In the genomic region with DNA sequence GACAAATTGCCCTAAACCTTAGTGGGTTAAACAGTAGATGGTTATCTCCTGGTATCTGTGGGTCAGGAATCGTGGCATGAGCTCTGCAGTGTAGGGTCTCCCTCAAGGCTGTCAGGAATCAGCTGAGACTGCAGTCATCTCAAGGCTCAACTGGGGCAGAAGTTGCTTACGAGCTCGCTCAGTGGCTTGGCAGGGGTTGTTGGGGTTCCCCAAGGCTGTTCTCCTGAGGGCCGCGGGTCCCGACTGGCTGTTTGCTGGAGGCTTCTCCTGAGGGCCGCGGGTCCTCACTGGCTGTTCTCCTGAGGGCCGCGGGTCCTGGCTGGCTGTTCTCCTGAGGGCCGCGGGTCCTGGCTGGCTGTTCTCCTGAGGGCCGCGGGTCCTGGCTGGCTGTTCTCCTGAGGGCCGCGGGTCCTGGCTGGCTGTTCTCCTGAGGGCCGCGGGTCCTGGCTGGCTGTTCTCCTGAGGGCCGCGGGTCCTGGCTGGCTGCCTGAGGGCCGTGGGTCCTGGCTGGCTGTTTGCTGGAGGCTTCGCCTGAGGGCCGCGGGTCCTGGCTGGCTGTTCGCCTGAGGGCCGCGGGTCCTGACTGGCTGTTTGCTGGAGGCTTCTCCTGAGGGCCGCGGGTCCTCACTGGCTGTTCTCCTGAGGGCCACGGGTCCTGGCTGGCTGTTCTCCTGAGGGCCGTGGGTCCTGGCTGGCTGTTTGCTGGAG, we compare ENCODE assay signal across 8 cellular contexts.
DNase-seq lines count a peak whose midpoint lies in the region; ATAC-seq and TF ChIP-seq lines count a peak whose summit lies in the region.
"Not testable (repeated sequence)": the region's sequence is repeated elsewhere in the genome, so short reads cannot be mapped to it uniquely, and the experiment has no call there.

No MANE protein-coding gene starts in this region.

- H3K36me3 Mint-ChIP-seq in endodermal cell (ENCODE audit: low read depth), result not testable (repeated sequence)

- H3K9ac ChIP-seq in endodermal cell (ENCODE audit: extremely low read depth, low read length, poor library complexity, severe bottlenecking), result not testable (repeated sequence)

- DNase-seq in D341Med (ENCODE audit: low spot score), result peak; percentile 15
- DNase-seq in activated CD4-positive, CD25-positive, alpha-beta regulatory T cell treated with anti-CD3 and anti-CD28 coated beads, Interleukin-2, amount 50 U/mL, for 72 hours, result peak; percentile 12
- peak; percentile 48 for DNase-seq in activated effector memory CD4-positive, alpha-beta T cell treated with anti-CD3 and anti-CD28 coated beads, Interleukin-2, amount 50 U/mL, for 16 hours
- peak; percentile 31 for DNase-seq in endodermal cell
- peak; percentile 43 for DNase-seq in islet precursor cell
- peak; percentile 51 for DNase-seq in mesenteric fat pad (ENCODE audit: low spot score)
- peak; percentile 40 for DNase-seq in sciatic nerve (ENCODE audit: low spot score)
- DNase-seq in testis, result peak; percentile 11

- 92 to 94% methylated on average over 10 to 23 of the region's 31 CpGs for WGBS in endodermal cell (ENCODE audit: insufficient coverage in 1 of 2, insufficient read length in 1 of 2), 2 experiments
- WGBS in testis, 2 donors, result 63 to 64% methylated on average over 3 to 19 of the region's 31 CpGs

- not testable (repeated sequence) for H3K27me3 ChIP-seq in endodermal cell (ENCODE audit: control insufficient read depth, insufficient read depth, low read length, poor library complexity, severe bottlenecking); testis

- not testable (repeated sequence) for H3K4me3 ChIP-seq in endodermal cell (ENCODE audit: low read length); testis

- H3K27ac ChIP-seq in endodermal cell (ENCODE audit: low read depth, low read length); testis: not testable (repeated sequence)

- not testable (repeated sequence) for H3K4me1 Mint-ChIP-seq in endodermal cell

- intact Hi-C loops in sciatic nerve (cut with DNase I); testis (cut with DNase I; ENCODE audit: low total_unique reads): not testable (repeated sequence)

- TF ChIP-seq CTCF in endodermal cell (conservative IDR thresholded peaks at IDR 0.05); testis (IDR thresholded peaks at IDR 0.05): not testable (repeated sequence)

- peaks cover 25% of the 10 kb centered on the region for H3K9me3 Mint-ChIP-seq in endodermal cell

- H3K4me1 ChIP-seq in endodermal cell (ENCODE audit: control insufficient read depth, insufficient read depth, low read length); testis: not testable (repeated sequence)

- not testable (repeated sequence) for H3K27ac Mint-ChIP-seq in endodermal cell

- H3K4me3 Mint-ChIP-seq in endodermal cell, result not testable (repeated sequence)

- not testable (repeated sequence) for ATAC-seq in sciatic nerve

- not testable (repeated sequence) for H3K36me3 ChIP-seq in endodermal cell (ENCODE audit: control insufficient read depth, insufficient read depth, low read length); testis (ENCODE audit: low read depth, missing control alignments)

- not testable (repeated sequence) for H3K27me3 Mint-ChIP-seq in endodermal cell (ENCODE audit: insufficient read depth)

- peaks cover 15% of the 10 kb centered on the region for H3K9me3 ChIP-seq in endodermal cell (ENCODE audit: control insufficient read depth, low read length)
- H3K9me3 ChIP-seq in testis, result not testable (repeated sequence)

- not testable (repeated sequence) for TF ChIP-seq POLR2A in testis (IDR thresholded peaks at IDR 0.05)
